In genomic region chr16:53510704-53511070, GRCh38 we compare ENCODE assay signal across 9 cellular contexts. TPM values are rescaled to one million over a fixed set of nuclear protein-coding genes. Genes with fewer than 3 reads are reported as not detected.
DNase-seq lines count a peak whose midpoint lies in the region; ATAC-seq and TF ChIP-seq lines count a peak whose summit lies in the region.
"Had no signal": no experiment of that assay in that cellular context is flagged by ENCODE, and none has a peak within 500 bp of the region (broad histone marks: within the 10 kb centered on the region; RNA-seq: fewer than 3 reads in every experiment).

No MANE protein-coding gene starts in this region.

- H3K9me3 ChIP-seq in endodermal cell (ENCODE audit: control insufficient read depth, low read length) (peaks cover 20% of the 10 kb centered on the region), neutrophil (no peaks in the 10 kb centered on the region)
- H3K9me3 ChIP-seq: SJCRH30 had no signal

- peak overlapping the region; percentile 89 for H3K27ac Mint-ChIP-seq in endodermal cell

- H3K27me3 Mint-ChIP-seq in endodermal cell (ENCODE audit: insufficient read depth): peaks cover 4% of the 10 kb centered on the region

- WGBS in endodermal cell (ENCODE audit: insufficient coverage in 1 of 2, insufficient read length in 1 of 2), 2 experiments: 64% methylated on average over 2 of the region's 2 CpGs; no CpG with 5 or more reads in 1 of the 2 experiments

- TF ChIP-seq CTCF in LNCAP (IDR thresholded peaks at IDR 0.05) (peak; percentile 2; the same call in 1 of the 2 replicates), endodermal cell (conservative IDR thresholded peaks at IDR 0.05) (peak; percentile 16), neutrophil (IDR thresholded peaks at IDR 0.05) (peak; percentile 5)

- DNase-seq in endodermal cell (no peak), HK-2 (ENCODE audit: unreplicated experiment) (no peak), HT-29 (ENCODE audit: low spot score) (no peak), H7 (no peak)
- DNase-seq in stimulated activated CD4-positive, alpha-beta T cell treated with anti-CD3 and anti-CD28 coated beads, Interleukin-15, amount 100 ng/mL, for 24 hours: no peak

- peaks cover 39% of the 10 kb centered on the region for H3K9me3 Mint-ChIP-seq in endodermal cell

- no peak overlapping the region for H3K4me3 Mint-ChIP-seq in endodermal cell

- H3K4me3 ChIP-seq in endodermal cell (ENCODE audit: low read length) (no peak overlapping the region), neutrophil (ENCODE audit: low read depth in 1 of 2, low read length in 1 of 2) (no peak overlapping the region), H7 (ENCODE audit: insufficient read depth, low read depth, low read length) (no peak overlapping the region)

- ATAC-seq in GM18502 (IDR thresholded peaks at IDR 0.05; ENCODE audit: poor library complexity, unreplicated experiment): peak; percentile 20

- H3K36me3 ChIP-seq in endodermal cell (ENCODE audit: control insufficient read depth, insufficient read depth, low read length): no peaks in the 10 kb centered on the region
- H3K36me3 ChIP-seq in neutrophil: no peaks in the 10 kb centered on the region
- H3K36me3 ChIP-seq in H7 (replicated peaks; ENCODE audit: control insufficient read depth, insufficient read depth, low read length): no peaks in the 10 kb centered on the region
- H3K36me3 ChIP-seq: SJCRH30 had no signal

- H3K27ac ChIP-seq in endodermal cell (ENCODE audit: low read depth, low read length) (no peak overlapping the region), neutrophil (peak overlapping the region; percentile 67)
- H3K27ac ChIP-seq: SJCRH30 had no signal

- H3K4me1 Mint-ChIP-seq in endodermal cell: peaks cover 31% of the 10 kb centered on the region

- no peak overlapping the region for H3K9ac ChIP-seq in endodermal cell (ENCODE audit: extremely low read depth, low read length, poor library complexity, severe bottlenecking)

- peaks cover 7% of the 10 kb centered on the region for H3K36me3 Mint-ChIP-seq in endodermal cell (ENCODE audit: low read depth)

- H3K4me1 ChIP-seq in endodermal cell (ENCODE audit: control insufficient read depth, insufficient read depth, low read length) (peaks cover 5% of the 10 kb centered on the region), neutrophil (ENCODE audit: control insufficient read depth in 1 of 2, insufficient read depth in 1 of 2, low read depth in 1 of 2, low read length in 1 of 2) (peaks cover 22 to 34% of the 10 kb centered on the region in 2 experiments)

- H3K27me3 ChIP-seq in endodermal cell (ENCODE audit: control insufficient read depth, insufficient read depth, low read length, poor library complexity, severe bottlenecking) (no peaks in the 10 kb centered on the region), neutrophil (peaks cover 4% of the 10 kb centered on the region), H7 (ENCODE audit: control insufficient read depth, insufficient read depth, low read length) (no peaks in the 10 kb centered on the region)
- H3K27me3 ChIP-seq: SJCRH30 had no signal

RNA-seq across cellular contexts. Expression of gene AKTIP, which starts 7.7 kb away (rescaled TPM):
- 10 to 100 TPM; 18.3 to 21.3 TPM for total RNA-seq in endodermal cell
- polyA plus RNA-seq in endodermal cell (2013, experiment 1 of 2): 31.1 TPM
- 24.3 TPM for polyA plus RNA-seq in endodermal cell (2013, experiment 2 of 2)
- 15.7 and 21.4 TPM in 2 replicates for total RNA-seq in HT-29 (2014; rRNA removed; shearing (Covaris generic))
- total RNA-seq in H7 (2014; rRNA removed; shearing (Covaris generic)): 17.6 and 19.0 TPM in 2 replicates
